In genomic region chr4:138659640-138660325, GRCh38 we compare ENCODE assay signal across 19 cellular contexts.
DNase-seq lines count a peak whose midpoint lies in the region; ATAC-seq and TF ChIP-seq lines count a peak whose summit lies in the region.
"Had no signal": no experiment of that assay in that cellular context is flagged by ENCODE, and none has a peak within 500 bp of the region (broad histone marks: within the 10 kb centered on the region; RNA-seq: fewer than 3 reads in every experiment).

No MANE protein-coding gene starts in this region.

- H3F3A ChIP-seq in GM23248 (ENCODE audit: insufficient read depth), result no peaks in the 10 kb centered on the region

- no peak for TF ChIP-seq CTCF in astrocyte of the spinal cord (IDR thresholded peaks at IDR 0.05; ENCODE audit: low read depth, low read length)

- no peak for ATAC-seq in stimulated activated memory B cell treated with anti-CD40 and anti-IgM and Interleukin-4, amounts not matched to agents 10 μg/mL and 1 μg/mL and 100 μg/mL, for 72 hours
- ATAC-seq: activated CD8-positive, alpha-beta T cell treated with anti-CD3 and anti-CD28 coated beads for 36 hours; activated T-cell treated with anti-CD3 and anti-CD28 coated beads, Interleukin-2, amount 50 U/mL, for 72 hours had no signal

- 6% methylated on average over 6 of the region's 6 CpGs for WGBS in HUES64
- WGBS in GM23248 (ENCODE audit: low coverage in 1 of 2, low lambda C conversion rate in 2 of 2, missing lambda C conversion rate in 2 of 2), 2 experiments, result 86 to 90% methylated on average over 6 of the region's 6 CpGs

- DNase-seq in ELF-1 (ENCODE audit: low read depth, low spot score) (peak; percentile 83), astrocyte of the spinal cord (ENCODE audit: low read depth, low spot score) (peak; percentile 15), kidney tubule cell (ENCODE audit: low spot score) (peak; percentile 72), cerebellum (ENCODE audit: low spot score) (no peak), GM23248 (no peak)
- no peak for DNase-seq in activated T-cell treated with anti-CD3 and anti-CD28 coated beads, Interleukin-2, amount 50 U/mL, for 1 hour
- DNase-seq: activated CD8-positive, alpha-beta T cell treated with anti-CD3 and anti-CD28 coated beads for 36 hours; activated naive CD8-positive, alpha-beta T cell treated with anti-CD3 and anti-CD28 coated beads, Interleukin-2, amount 10 ng/mL, durations not matched to agents 7 days and 5 days; activated T-cell treated with anti-CD3 and anti-CD28 coated beads, Interleukin-2, amount 50 U/mL, for 72 hours; CD4-positive, alpha-beta T cell; DMS79 treated with DMSO at 0.1 percent for 48 hours; NCI-H1092; ovary; Right ventricle myocardium superior; stimulated activated CD4-positive, alpha-beta T cell treated with anti-CD3 and anti-CD28 coated beads, Interleukin-4, amount 100 ng/mL, for 1 hour had no signal

- no peaks in the 10 kb centered on the region for H3K79me2 ChIP-seq in GM23248 (ENCODE audit: insufficient read depth)

- no peaks in the 10 kb centered on the region for H3K9me2 ChIP-seq in GM23248 (ENCODE audit: insufficient read depth)

- no peaks in the 10 kb centered on the region for H3K9me3 Mint-ChIP-seq in stimulated activated memory B cell treated with anti-CD40 and anti-IgM and Interleukin-4, amounts not matched to agents 10 μg/mL and 1 μg/mL and 100 μg/mL, for 72 hours
- H3K9me3 Mint-ChIP-seq: activated CD8-positive, alpha-beta T cell treated with anti-CD3 and anti-CD28 coated beads for 36 hours; activated naive CD8-positive, alpha-beta T cell treated with anti-CD3 and anti-CD28 coated beads, Interleukin-2, amount 10 ng/mL, durations not matched to agents 7 days and 5 days; activated T-cell treated with anti-CD3 and anti-CD28 coated beads, Interleukin-2, amount 50 U/mL, for 72 hours; CD4-positive, alpha-beta T cell had no signal

- H3K4me2 ChIP-seq in GM23248 (ENCODE audit: unreplicated experiment), result no peak overlapping the region

- H3K27ac ChIP-seq in HUES64 (ENCODE audit: low read depth, low read length) (peak overlapping the region; percentile 96), GM23248 (no peak overlapping the region)
- H3K27ac ChIP-seq: breast epithelium, ovary, VCaP had no signal

- H3K4me1 Mint-ChIP-seq in stimulated activated memory B cell treated with anti-CD40 and anti-IgM and Interleukin-4, amounts not matched to agents 10 μg/mL and 1 μg/mL and 100 μg/mL, for 72 hours, result no peaks in the 10 kb centered on the region
- H3K4me1 Mint-ChIP-seq: activated naive CD8-positive, alpha-beta T cell treated with anti-CD3 and anti-CD28 coated beads, Interleukin-2, amount 10 ng/mL, durations not matched to agents 7 days and 5 days had no signal

- no peak overlapping the region for H2AFZ ChIP-seq in GM23248

- H3K27me3 ChIP-seq in HUES64 (ENCODE audit: insufficient read depth, low read length) (peaks cover 9% of the 10 kb centered on the region; the same call in 1 of the 2 replicates), GM23248 (replicated peaks; ENCODE audit: insufficient read depth) (no peaks in the 10 kb centered on the region)
- H3K27me3 ChIP-seq: breast epithelium, ovary had no signal

- in situ Hi-C loops in astrocyte of the spinal cord (cut with HindIII; ENCODE audit: low sequenced_read_pairs) (no loop called here), GM23248 (cut with MboI) (loop anchor here (25.0 kb wide), 1 partner anchor 1547 kb away; no protein-coding TSS in a partner anchor)

- no peaks in the 10 kb centered on the region for H3K36me3 Mint-ChIP-seq in stimulated activated memory B cell treated with anti-CD40 and anti-IgM and Interleukin-4, amounts not matched to agents 10 μg/mL and 1 μg/mL and 100 μg/mL, for 72 hours
- H3K36me3 Mint-ChIP-seq: activated naive CD8-positive, alpha-beta T cell treated with anti-CD3 and anti-CD28 coated beads, Interleukin-2, amount 10 ng/mL, durations not matched to agents 7 days and 5 days had no signal

- H3K4me3 ChIP-seq in HUES64 (ENCODE audit: low read length) (peak overlapping the region; percentile 31), astrocyte of the spinal cord (ENCODE audit: low read depth, low read length) (no peak overlapping the region), GM23248 (no peak overlapping the region)
- H3K4me3 ChIP-seq: breast epithelium, ovary had no signal

- H3K36me3 ChIP-seq in HUES64 (ENCODE audit: insufficient read depth, low read length), result no peaks in the 10 kb centered on the region
- no peaks in the 10 kb centered on the region for H3K36me3 ChIP-seq in GM23248 (ENCODE audit: low read depth)
- H3K36me3 ChIP-seq: breast epithelium, ovary had no signal

- H3K4me1 ChIP-seq in HUES64 (ENCODE audit: insufficient read depth, low read length), result peaks cover 42% of the 10 kb centered on the region
- H3K4me1 ChIP-seq in GM23248 (ENCODE audit: insufficient read depth), result no peaks in the 10 kb centered on the region
- H3K4me1 ChIP-seq: breast epithelium had no signal

- no peaks in the 10 kb centered on the region for H4K20me1 ChIP-seq in GM23248 (ENCODE audit: insufficient read depth)

- no peaks in the 10 kb centered on the region for H3K27me3 Mint-ChIP-seq in stimulated activated memory B cell treated with anti-CD40 and anti-IgM and Interleukin-4, amounts not matched to agents 10 μg/mL and 1 μg/mL and 100 μg/mL, for 72 hours
- H3K27me3 Mint-ChIP-seq: activated naive CD8-positive, alpha-beta T cell treated with anti-CD3 and anti-CD28 coated beads, Interleukin-2, amount 10 ng/mL, durations not matched to agents 7 days and 5 days had no signal

- H3K9me3 ChIP-seq in HUES64 (ENCODE audit: insufficient read depth, low read depth, low read length) (no peaks in the 10 kb centered on the region), GM23248 (ENCODE audit: low read depth) (no peaks in the 10 kb centered on the region)
- H3K9me3 ChIP-seq: breast epithelium, ovary had no signal

- H3K4me3 Mint-ChIP-seq in stimulated activated memory B cell treated with anti-CD40 and anti-IgM and Interleukin-4, amounts not matched to agents 10 μg/mL and 1 μg/mL and 100 μg/mL, for 72 hours, result no peak overlapping the region
- H3K4me3 Mint-ChIP-seq: activated CD8-positive, alpha-beta T cell treated with anti-CD3 and anti-CD28 coated beads for 36 hours; activated naive CD8-positive, alpha-beta T cell treated with anti-CD3 and anti-CD28 coated beads, Interleukin-2, amount 10 ng/mL, durations not matched to agents 7 days and 5 days; activated T-cell treated with anti-CD3 and anti-CD28 coated beads, Interleukin-2, amount 50 U/mL, for 72 hours; CD4-positive, alpha-beta T cell had no signal

- peak overlapping the region; percentile 46; the same call in 1 of the 2 replicates for H3K9ac ChIP-seq in HUES64 (ENCODE audit: low read depth, low read length)
- H3K9ac ChIP-seq in GM23248, result no peak overlapping the region

- H3K27ac Mint-ChIP-seq in stimulated activated memory B cell treated with anti-CD40 and anti-IgM and Interleukin-4, amounts not matched to agents 10 μg/mL and 1 μg/mL and 100 μg/mL, for 72 hours, result no peak overlapping the region
- H3K27ac Mint-ChIP-seq: activated CD8-positive, alpha-beta T cell treated with anti-CD3 and anti-CD28 coated beads for 36 hours; activated naive CD8-positive, alpha-beta T cell treated with anti-CD3 and anti-CD28 coated beads, Interleukin-2, amount 10 ng/mL, durations not matched to agents 7 days and 5 days; activated T-cell treated with anti-CD3 and anti-CD28 coated beads, Interleukin-2, amount 50 U/mL, for 72 hours; CD4-positive, alpha-beta T cell had no signal

Comparison
In these comparisons a context has a peak if more than half of its experiments do, and no peak if none do; other contexts are left out.
1. DNase-seq: peak in ELF-1 (single experiment), astrocyte of the spinal cord (single experiment) and kidney tubule cell (single experiment); none in cerebellum (single experiment), GM23248 (single experiment) and activated T-cell treated with anti-CD3 and anti-CD28 coated beads, Interleukin-2, amount 50 U/mL, for 1 hour (single experiment).